Comparison of ENCODE assay signal across 13 cellular contexts in the genomic region with DNA sequence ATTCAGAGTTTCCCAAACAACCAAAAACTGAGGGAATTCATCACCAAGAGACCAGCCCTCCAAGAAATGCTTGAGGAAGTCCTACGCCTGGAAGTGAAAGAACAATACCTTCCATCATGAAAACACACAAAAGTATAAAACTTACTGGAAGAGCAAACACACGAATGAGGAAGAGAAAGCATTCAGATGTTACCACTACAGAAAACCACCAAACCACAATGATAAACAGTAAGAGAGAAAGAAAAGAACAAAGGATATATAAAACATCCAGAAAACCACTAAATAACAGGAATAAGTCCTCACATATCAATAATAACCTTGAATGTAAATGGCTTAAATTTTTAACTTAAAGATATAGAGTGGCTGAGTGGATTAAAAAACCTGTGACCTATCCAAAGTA. TPM values are rescaled to one million over a fixed set of nuclear protein-coding genes. Genes with fewer than 3 reads are reported as not detected.
DNase-seq lines count a peak whose midpoint lies in the region; ATAC-seq and TF ChIP-seq lines count a peak whose summit lies in the region.
"Had no signal": no experiment of that assay in that cellular context is flagged by ENCODE, and none has a peak within 500 bp of the region (broad histone marks: within the 10 kb centered on the region; RNA-seq: fewer than 3 reads in every experiment).

No MANE protein-coding gene starts in this region.

- H3K4me2 ChIP-seq in skeletal muscle satellite cell (ENCODE audit: low read length), result no peak overlapping the region

- H3K4me1 ChIP-seq in skeletal muscle satellite cell (ENCODE audit: control insufficient read depth, insufficient read depth, low read length), result peaks cover 61% of the 10 kb centered on the region
- peaks cover 2 to 36% (median 24%) of the 10 kb centered on the region in 12 donors for H3K4me1 ChIP-seq in heart left ventricle

- TF ChIP-seq POLR2A in heart left ventricle (IDR thresholded peaks at IDR 0.05), result no peak

- H3K4me1 Mint-ChIP-seq in immature natural killer cell, result peaks cover 0 to 5% of the 10 kb centered on the region in 2 donors

- intact Hi-C loops in heart left ventricle (cut with DNase I), result no loop called here

- H3K9me3 ChIP-seq in skeletal muscle satellite cell (replicated peaks; ENCODE audit: low read length) (no peaks in the 10 kb centered on the region), heart left ventricle (peaks cover 0 to 23% (median 14%) of the 10 kb centered on the region in 12 donors)

- ATAC-seq in GM19043 (IDR thresholded peaks at IDR 0.05; ENCODE audit: low read depth, unreplicated experiment), result peak; percentile 51
- peak; percentile 55 for ATAC-seq in HG03095 (IDR thresholded peaks at IDR 0.05; ENCODE audit: unreplicated experiment)
- ATAC-seq in HG03439 (IDR thresholded peaks at IDR 0.05; ENCODE audit: unreplicated experiment), result no peak
- no peak for ATAC-seq in heart left ventricle
- ATAC-seq: sciatic nerve had no signal

- DNase-seq in SIG-M5 treated with dmso at 0.1 percent for 504 hours (lab: John Stamatoyannopoulos, UW; ENCODE audit: unreplicated experiment), result peak; percentile 66
- DNase-seq in NCI-H2171 treated with DMSO at 0.1 percent for 48 hours (lab: John Stamatoyannopoulos, UW), result no peak
- DNase-seq in heart left ventricle, result no peak
- no peak for DNase-seq in immature natural killer cell
- DNase-seq: activated CD4-positive, alpha-beta T cell treated with anti-CD3 and anti-CD28 coated beads for 4 hours; KG1; mesendoderm had no signal

- H3K9ac ChIP-seq in skeletal muscle satellite cell (ENCODE audit: low read depth, low read length), result peak overlapping the region; percentile 0

- no peak overlapping the region for H3K27ac Mint-ChIP-seq in immature natural killer cell

- peaks cover 4 to 18% (median 9%) of the 10 kb centered on the region in 3 donors for H3K27me3 Mint-ChIP-seq in immature natural killer cell (ENCODE audit: low read depth in 3 of 3)

- no peak for TF ChIP-seq CTCF in heart left ventricle (IDR thresholded peaks at IDR 0.05)

- H3K27me3 ChIP-seq in skeletal muscle satellite cell (ENCODE audit: control insufficient read depth, insufficient read depth, low read length) (no peaks in the 10 kb centered on the region), heart left ventricle (no peaks in the 10 kb centered on the region)

- no peak overlapping the region for H3K4me3 Mint-ChIP-seq in immature natural killer cell

- no peak overlapping the region for H3K27ac ChIP-seq in heart left ventricle

- H3K4me3 ChIP-seq in skeletal muscle satellite cell (ENCODE audit: low read length) (no peak overlapping the region), heart left ventricle (no peak overlapping the region)
- H3K4me3 ChIP-seq: HAP-1 had no signal

- H3K9me3 Mint-ChIP-seq in immature natural killer cell, result peaks cover 9 to 23% (median 16%) of the 10 kb centered on the region in 6 donors

- H3K36me3 ChIP-seq in skeletal muscle satellite cell (ENCODE audit: insufficient read depth, low read length) (peaks cover 15% of the 10 kb centered on the region), heart left ventricle (no peaks in the 10 kb centered on the region)
- H3K36me3 ChIP-seq: HAP-1 had no signal

- 83 to 96% (median 91%) methylated on average over 2 of the region's 2 CpGs for WGBS in heart left ventricle, 4 donors

- H3K36me3 Mint-ChIP-seq in immature natural killer cell, result peaks cover 0 to 17% (median 10%) of the 10 kb centered on the region in 3 donors

RNA-seq across cellular contexts. Expression of a gene that starts 58.5 kb away (rescaled TPM):
- total RNA-seq in skeletal muscle satellite cell (2012; rRNA removed), result 31.7 and 38.4 TPM in 2 replicates
- 10 to 100 TPM in 4 of 9 donors, 1 to 10 TPM in 5; 6.9 to 20.4 (median 8.7) TPM for total RNA-seq in heart left ventricle
- polyA plus RNA-seq in heart left ventricle, result 1 to 10 TPM; 3.4 to 5.9 TPM
- 10 to 100 TPM; 23.0 to 26.0 (median 26.0) TPM for polyA plus RNA-seq in immature natural killer cell

Comparison
In these comparisons a context has a peak if more than half of its experiments do, and no peak if none do; other contexts are left out.
1. ATAC-seq: peak in GM19043 (single experiment) and HG03095 (single experiment); none in HG03439 (single experiment) and heart left ventricle (0 of 4).